Comparison of ENCODE assay signal across 8 cellular contexts in genomic region chr3:48847586-48848423, GRCh38. TPM values are rescaled to one million over a fixed set of nuclear protein-coding genes. Genes with fewer than 3 reads are reported as not detected.
DNase-seq lines count a peak whose midpoint lies in the region; ATAC-seq, FAIRE-seq and TF ChIP-seq lines count a peak whose summit lies in the region.

TSS of gene PRKAR2A (minus strand) at chr3:48847874. CDS start at chr3:48847596, 278 bp downstream.

- FAIRE-seq in keratinocyte (lab: Jason Lieb, UNC): peak; percentile 73

- H3K4me1 ChIP-seq in keratinocyte (ENCODE audit: control insufficient read depth, extremely low read depth, insufficient read depth, low read length): peaks cover 8% of the 10 kb centered on the region

- peak within 1 kb of the TSS; percentile 78 for H3K9ac ChIP-seq in keratinocyte (ENCODE audit: control insufficient read depth, extremely low read depth, insufficient read depth, low read length)

- H3K9me1 ChIP-seq in keratinocyte (ENCODE audit: control insufficient read depth, extremely low read depth, insufficient read depth, low read length): peaks cover 2% of the 10 kb centered on the region

- no peaks in the 10 kb centered on the region for H3K27me3 ChIP-seq in keratinocyte (ENCODE audit: control insufficient read depth, extremely low read depth, insufficient read depth, low read length)

- H3K36me3 ChIP-seq in keratinocyte (ENCODE audit: control insufficient read depth in 2 of 2, extremely low read depth in 1 of 2, insufficient read depth in 2 of 2, low read length in 2 of 2): no peaks in the 10 kb centered on the region

- peaks cover 16% of the 10 kb centered on the region for H3K79me2 ChIP-seq in keratinocyte (ENCODE audit: control insufficient read depth, insufficient read depth, low read length)

- peak within 1 kb of the TSS; percentile 70 for H3K27ac ChIP-seq in keratinocyte (ENCODE audit: control insufficient read depth, insufficient read depth, low read length)

- no peaks in the 10 kb centered on the region for H3K9me3 ChIP-seq in keratinocyte (ENCODE audit: control insufficient read depth, low read depth, low read length)

- no peak for TF ChIP-seq CTCF in keratinocyte (optimal IDR thresholded peaks at IDR 0.05 in 1 of 3, IDR thresholded peaks at IDR 0.05 in 1 of 3, conservative IDR thresholded peaks at IDR 0.05 in 1 of 3; ENCODE audit: extremely low read depth in 1 of 3, insufficient read depth in 2 of 3, low read length in 3 of 3)

- dilution Hi-C loops in keratinocyte (cut with MboI; ENCODE audit: extremely low pct_ligation_motif_present, low sequenced_read_pairs): no loop called here

- H2AFZ ChIP-seq in keratinocyte (ENCODE audit: control insufficient read depth, low read length): peak within 1 kb of the TSS; percentile 97

- ATAC-seq in GM18907 (IDR thresholded peaks at IDR 0.05; ENCODE audit: unreplicated experiment) (peak; percentile 87), HG03135 (IDR thresholded peaks at IDR 0.05; ENCODE audit: unreplicated experiment) (peak; percentile 79)

- H3K4me2 ChIP-seq in keratinocyte (ENCODE audit: control insufficient read depth, extremely low read depth, insufficient read depth, low read depth, low read length): peak within 1 kb of the TSS; percentile 94

- peak within 1 kb of the TSS; percentile 78 to 90 (median 86) for H3K4me3 ChIP-seq in keratinocyte (ENCODE audit: control insufficient read depth in 2 of 3, extremely low read depth in 1 of 3, insufficient read depth in 2 of 3, low read depth in 1 of 3, low read length in 3 of 3)

- DNase-seq in AG08395 (ENCODE audit: low spot score): peak; percentile 99
- peak; percentile 30 to 89 for DNase-seq in NCI-H446 (lab: John Stamatoyannopoulos, UW)
- DNase-seq in activated CD4-positive, alpha-beta T cell treated with anti-CD3 and anti-CD28 coated beads for 1 hour: peak; percentile 70
- DNase-seq in cerebellar cortex (ENCODE audit: low spot score): peak; percentile 90
- DNase-seq in keratinocyte (ENCODE audit: low read depth, low spot score): peak; percentile 36
- peak; percentile 77 for DNase-seq in stimulated activated CD4-positive, alpha-beta T cell treated with anti-CD3 and anti-CD28 coated beads, Interleukin-12 subunit alpha, Interleukin-12 subunit beta, amount 100 ng/mL, for 4 hours

- peaks cover 2% of the 10 kb centered on the region for H4K20me1 ChIP-seq in keratinocyte (ENCODE audit: control insufficient read depth, extremely low read depth, insufficient read depth, low read length)

RNA-seq across cellular contexts. Expression of gene PRKAR2A, which starts in this region (rescaled TPM):
- 18.6 to 23.6 TPM (median 23.2 TPM) in 3 replicates for polyA plus RNA-seq in keratinocyte
- polyA plus RNA-seq in keratinocyte (2011; ENCODE audit: low read depth): 35.6 TPM
- 15.4 and 22.6 TPM in 2 replicates for polyA plus RNA-seq in keratinocyte (2011; cell fraction: cytosol; rRNA removed)
- polyA plus RNA-seq in keratinocyte (2011; cell fraction: nucleus; rRNA removed): 15.8 and 15.9 TPM in 2 replicates
- polyA plus RNA-seq in keratinocyte (2012; ENCODE audit: low replicate concordance): 17.9 and 34.0 TPM in 2 replicates
- 32.5 to 45.3 TPM (median 42.5 TPM) in 3 replicates for polyA minus RNA-seq in keratinocyte
- 34.3 TPM for polyA minus RNA-seq in keratinocyte (2011; cell fraction: cytosol; rRNA and poly(A)+ RNA removed)
- polyA minus RNA-seq in keratinocyte (2011; cell fraction: nucleus; rRNA and poly(A)+ RNA removed): 14.7 and 26.1 TPM in 2 replicates

Comparison
In these comparisons a context has a peak if more than half of its experiments do, and no peak if none do; other contexts are left out.
1. Peak in every context shown above with its lines: DNase-seq, ATAC-seq, H3K4me3 ChIP-seq and H3K27ac ChIP-seq.
2. DNase-seq: peak in every context shown above with its lines; median percentile 99 in AG08395; 90 in cerebellar cortex; 77 in stimulated activated CD4-positive, alpha-beta T cell treated with anti-CD3 and anti-CD28 coated beads, Interleukin-12 subunit alpha, Interleukin-12 subunit beta, amount 100 ng/mL, for 4 hours; 70 in activated CD4-positive, alpha-beta T cell treated with anti-CD3 and anti-CD28 coated beads for 1 hour; 60 in NCI-H446; 36 in keratinocyte.